ENCODE assay signal across 32 cellular contexts in the genomic region with DNA sequence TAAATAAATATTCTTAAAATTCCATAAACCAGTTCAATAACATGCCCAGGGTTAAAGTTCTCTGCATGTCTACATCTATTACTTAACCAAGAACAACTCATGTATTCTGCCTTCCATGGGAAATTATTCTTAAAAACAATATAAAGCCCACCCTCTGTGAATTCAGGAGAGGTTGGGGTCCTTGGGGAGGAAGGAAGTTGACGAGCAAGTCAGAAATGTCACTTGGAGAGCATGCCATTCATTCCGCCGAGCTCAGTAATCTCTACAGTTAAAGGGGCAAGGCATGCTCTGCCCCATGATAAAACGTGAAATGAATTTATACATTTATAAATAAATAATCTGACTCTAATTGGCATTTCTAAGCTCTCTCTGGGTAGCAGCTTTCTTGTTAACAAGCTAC.
"Had no signal": no experiment of that assay in that cellular context is flagged by ENCODE, and none has a peak within 500 bp of the region (broad histone marks: within the 10 kb centered on the region; RNA-seq: fewer than 3 reads in every experiment).

No MANE protein-coding gene starts in this region.

- H3K36me3 ChIP-seq: colonic mucosa, gastrocnemius medialis, heart left ventricle, WERI-Rb-1 had no signal

- H3K27ac ChIP-seq: body of pancreas, colonic mucosa, dorsolateral prefrontal cortex, foreskin keratinocyte, gastrocnemius medialis, WERI-Rb-1 had no signal

- H3K27ac Mint-ChIP-seq: activated B cell treated with CpG ODN at 0.5 μM for 24 hours; activated CD4-positive, alpha-beta memory T cell treated with anti-CD3 and anti-CD28 coated beads for 36 hours; activated naive CD4-positive, alpha-beta T cell treated with anti-CD3 and anti-CD28 coated beads, Interleukin-2, amount 10 ng/mL, durations not matched to agents 7 days and 5 days; activated naive CD4-positive, alpha-beta T cell treated with anti-CD3 and anti-CD28 coated beads, Interleukin-2, amount 50 U/mL, for 72 hours; activated T-cell treated with anti-CD3 and anti-CD28 coated beads, Interleukin-2, amount 50 U/mL, for 24 hours; activated T-cell treated with anti-CD3 and anti-CD28 coated beads, Interleukin-2, amount 50 U/mL, for 72 hours; endodermal cell; T-helper 17 cell; T-helper 2 cell treated with Interferon-gamma antibody and Interleukin-4, amounts not matched to agents 5 μg/mL and 100 μg/mL, for 36 hours had no signal

- H3K4me1 Mint-ChIP-seq: activated B cell treated with CpG ODN at 0.5 μM for 24 hours; activated naive CD4-positive, alpha-beta T cell treated with anti-CD3 and anti-CD28 coated beads, Interleukin-2, amount 10 ng/mL, durations not matched to agents 7 days and 5 days; endodermal cell; T-helper 17 cell had no signal

- ATAC-seq: activated CD4-positive, CD25-positive, alpha-beta regulatory T cell treated with anti-CD3 and anti-CD28 coated beads, Interleukin-2, amount 50 U/mL, for 24 hours; activated naive CD4-positive, alpha-beta T cell treated with anti-CD3 and anti-CD28 coated beads, Interleukin-2, amount 50 U/mL, for 72 hours; activated T-cell treated with anti-CD3 and anti-CD28 coated beads, Interleukin-2, amount 50 U/mL, for 72 hours; body of pancreas; esophagus mucosa; foreskin keratinocyte; gastrocnemius medialis; heart left ventricle; T-helper 17 cell had no signal

- H3K4me3 ChIP-seq: body of pancreas, colonic mucosa, dorsolateral prefrontal cortex, gastrocnemius medialis, heart left ventricle had no signal

- H3K36me3 Mint-ChIP-seq: activated naive CD4-positive, alpha-beta T cell treated with anti-CD3 and anti-CD28 coated beads, Interleukin-2, amount 10 ng/mL, durations not matched to agents 7 days and 5 days; activated naive CD4-positive, alpha-beta T cell treated with anti-CD3 and anti-CD28 coated beads, Interleukin-2, amount 50 U/mL, for 72 hours had no signal

- H3K9me3 Mint-ChIP-seq: endodermal cell had no signal

- H3K4me1 ChIP-seq: body of pancreas, colonic mucosa, foreskin keratinocyte, gastrocnemius medialis, heart left ventricle had no signal

- FAIRE-seq: astrocyte had no signal

- H3K4me3 Mint-ChIP-seq: activated B cell treated with CpG ODN at 0.5 μM for 24 hours; activated CD4-positive, alpha-beta memory T cell treated with anti-CD3 and anti-CD28 coated beads for 36 hours; activated naive CD4-positive, alpha-beta T cell treated with anti-CD3 and anti-CD28 coated beads, Interleukin-2, amount 10 ng/mL, durations not matched to agents 7 days and 5 days; activated T-cell treated with anti-CD3 and anti-CD28 coated beads, Interleukin-2, amount 50 U/mL, for 24 hours; activated T-cell treated with anti-CD3 and anti-CD28 coated beads, Interleukin-2, amount 50 U/mL, for 72 hours; endodermal cell; T-helper 17 cell; T-helper 2 cell treated with Interferon-gamma antibody and Interleukin-4, amounts not matched to agents 5 μg/mL and 100 μg/mL, for 36 hours had no signal

- DNase-seq: activated B cell treated with CpG ODN at 0.5 μM for 24 hours; activated CD4-positive, alpha-beta memory T cell treated with anti-CD3 and anti-CD28 coated beads for 36 hours; activated CD4-positive, alpha-beta T cell treated with anti-CD3 and anti-CD28 coated beads for 48 hours; activated CD4-positive, alpha-beta T cell treated with anti-CD3 and anti-CD28 coated beads, Interleukin-2, amount 50 U/mL, for 1 hour; activated CD8-positive, alpha-beta memory T cell treated with anti-CD3 and anti-CD28 coated beads, Interleukin-2, amount 50 U/mL, for 48 hours; activated gamma-delta T cell; activated naive CD4-positive, alpha-beta T cell; activated naive CD4-positive, alpha-beta T cell treated with anti-CD3 and anti-CD28 coated beads, Interleukin-2, amount 10 ng/mL, durations not matched to agents 7 days and 5 days; activated T-cell treated with anti-CD3 and anti-CD28 coated beads for 4 hours; activated T-cell treated with anti-CD3 and anti-CD28 coated beads, Interleukin-2, amount 50 U/mL, for 24 hours; activated T-cell treated with anti-CD3 and anti-CD28 coated beads, Interleukin-2, amount 50 U/mL, for 72 hours; amniotic stem cell; anterior cingulate cortex; body of pancreas; caudate nucleus; colonic mucosa; dorsolateral prefrontal cortex; effector memory CD4-positive, alpha-beta T cell; endodermal cell; foreskin keratinocyte; gastrocnemius medialis; glutamatergic neuron; heart left ventricle; T-helper 1 cell; T-helper 17 cell; T1000; WERI-Rb-1 had no signal

- H3K27me3 ChIP-seq: body of pancreas, colonic mucosa, foreskin keratinocyte, gastrocnemius medialis, heart left ventricle had no signal

- H3K27me3 Mint-ChIP-seq: activated B cell treated with CpG ODN at 0.5 μM for 24 hours; activated CD4-positive, alpha-beta memory T cell treated with anti-CD3 and anti-CD28 coated beads for 36 hours; activated naive CD4-positive, alpha-beta T cell treated with anti-CD3 and anti-CD28 coated beads, Interleukin-2, amount 10 ng/mL, durations not matched to agents 7 days and 5 days; activated T-cell treated with anti-CD3 and anti-CD28 coated beads, Interleukin-2, amount 50 U/mL, for 24 hours; T-helper 17 cell had no signal
